8 cellular contexts compared by ENCODE assay signal in the genomic region with DNA sequence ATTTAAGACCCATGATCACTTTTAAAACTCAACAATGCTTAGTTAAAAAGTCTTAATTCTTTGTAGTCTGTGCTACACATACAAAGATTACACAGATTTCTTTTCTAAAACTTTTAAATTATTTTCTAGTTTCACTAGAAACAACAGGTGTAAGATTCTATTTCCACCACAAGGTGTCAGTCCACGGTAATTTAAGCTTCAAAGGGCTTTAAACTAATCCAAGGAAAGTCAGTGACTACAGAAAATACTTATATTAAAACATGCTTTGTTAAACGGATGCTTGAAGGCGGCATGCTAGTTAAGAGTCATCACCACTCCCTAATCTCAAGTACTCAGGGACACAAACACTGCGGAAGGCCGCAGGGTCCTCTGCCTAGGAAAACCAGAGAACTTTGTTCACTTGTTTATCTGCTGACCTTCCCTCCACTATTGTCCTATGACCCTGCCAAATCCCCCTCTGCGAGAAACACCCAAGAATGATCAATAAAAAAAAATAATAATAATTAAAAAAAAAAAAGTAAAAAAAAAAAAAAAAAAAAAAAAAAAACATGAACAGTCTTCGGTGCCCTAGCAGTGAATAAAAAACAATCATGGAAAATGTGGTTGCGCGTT. TPM values are rescaled to one million over a fixed set of nuclear protein-coding genes. Genes with fewer than 3 reads are reported as not detected.
A peak's percentile ranks its signal among the peaks of the same experiment; 100 is the strongest.
DNase-seq lines count a peak whose midpoint lies in the region; TF ChIP-seq lines count a peak whose summit lies in the region.
"Not testable (repeated sequence)": the region's sequence is repeated elsewhere in the genome, so short reads cannot be mapped to it uniquely, and the experiment has no call there.

No MANE protein-coding gene starts in this region.

- WGBS in prostate gland, result 34% methylated on average over 9 of the region's 9 CpGs

- H3K4me1 ChIP-seq in prostate gland (replicated peaks), result not testable (repeated sequence)

- peak overlapping the region; percentile 49; the same call in 1 of the 2 replicates for H3K4me3 ChIP-seq in SK-N-MC
- H3K4me3 ChIP-seq in coronary artery, prostate gland: not testable (repeated sequence)

- H3K4me3 Mint-ChIP-seq in immature natural killer cell, result peak overlapping the region in 1 of 5 donors; percentile 51

- in situ Hi-C loops in ACHN (cut with HindIII; ENCODE audit: low pct_ligation_motif_present, low pct_unique_long_range_greater_than_20kb, low sequenced_read_pairs), result not testable (repeated sequence)

- H3K9ac ChIP-seq in SK-N-MC (ENCODE audit: insufficient read length), result peak overlapping the region; percentile 71

- not testable (repeated sequence) for H3K27me3 Mint-ChIP-seq in immature natural killer cell (ENCODE audit: low read depth in 3 of 3)

- not testable (repeated sequence) for H3K36me3 ChIP-seq in SK-N-MC (ENCODE audit: insufficient read depth, low read length); prostate gland

- H3K9me3 Mint-ChIP-seq in immature natural killer cell, result not testable (repeated sequence)

- peak; percentile 21 for TF ChIP-seq CTCF in coronary artery (IDR thresholded peaks at IDR 0.05)
- TF ChIP-seq CTCF in prostate gland (IDR thresholded peaks at IDR 0.05), result peak; percentile 39 to 89 (median 73)

- intact Hi-C loops in prostate gland (cut with DNase I), result loop anchor here (5.0 kb wide), 1 partner anchor 110 kb away; no protein-coding TSS in a partner anchor

- H3K36me3 Mint-ChIP-seq in immature natural killer cell, result not testable (repeated sequence)

- not testable (repeated sequence) for H3K4me1 Mint-ChIP-seq in immature natural killer cell

- not testable (repeated sequence) for H3K9me3 ChIP-seq in SK-N-MC (ENCODE audit: low read depth, low read length); prostate gland

- H3K27me3 ChIP-seq in prostate gland (replicated peaks; ENCODE audit: insufficient read depth), result not testable (repeated sequence)

- DNase-seq in ACHN (peak; percentile 69), GM04504 (ENCODE audit: low read depth) (peak; percentile 31), HT-29 (ENCODE audit: low spot score) (peak; percentile 83), NCI-H2227 treated with DMSO at 0.1 percent for 48 hours (lab: John Stamatoyannopoulos, UW) (peak; percentile 46), SK-N-MC (ENCODE audit: low read depth, low spot score) (peak; percentile 94), immature natural killer cell (peak; percentile 6 to 33 (median 7))
- not testable (repeated sequence) for DNase-seq in coronary artery (ENCODE audit: low spot score); prostate gland (ENCODE audit: low spot score)

- not testable (repeated sequence) for TF ChIP-seq POLR2A in prostate gland (IDR thresholded peaks at IDR 0.05)

- H3K27ac ChIP-seq in SK-N-MC, result peak overlapping the region; percentile 95
- H3K27ac ChIP-seq in coronary artery, prostate gland: not testable (repeated sequence)

- H3K27ac Mint-ChIP-seq in immature natural killer cell, result not testable (repeated sequence)

RNA-seq across cellular contexts. Expression of gene STEAP1, which starts 1.5 kb away (rescaled TPM):
- 3.4 and 5.9 TPM in 2 replicates for total RNA-seq in HT-29 (2014; rRNA removed; shearing (Covaris generic))
- not detected for polyA plus RNA-seq in immature natural killer cell
- 100 to 1,000 TPM in 1 of 2 donors, 10 to 100 TPM in 1; 67.3 to 230 TPM for total RNA-seq in prostate gland

RNA-seq across cellular contexts. Expression of gene STEAP2, which starts 58.8 kb away (rescaled TPM):
- 8.2 and 13.8 TPM in 2 replicates for total RNA-seq in HT-29 (2014; rRNA removed; shearing (Covaris generic))
- not detected for polyA plus RNA-seq in immature natural killer cell
- 100 to 1,000 TPM; 167 to 555 TPM for total RNA-seq in prostate gland

Comparison
In these comparisons a context has a peak if more than half of its experiments do, and no peak if none do; other contexts are left out.
1. RNA of gene STEAP2, which starts 58.8 kb away (total RNA-seq): 167 to 555 TPM in prostate gland; 8.2 to 13.8 TPM in HT-29; every median in the first group is over 10 times any median in the second.